16 cellular contexts compared by ENCODE assay signal in the genomic region with DNA sequence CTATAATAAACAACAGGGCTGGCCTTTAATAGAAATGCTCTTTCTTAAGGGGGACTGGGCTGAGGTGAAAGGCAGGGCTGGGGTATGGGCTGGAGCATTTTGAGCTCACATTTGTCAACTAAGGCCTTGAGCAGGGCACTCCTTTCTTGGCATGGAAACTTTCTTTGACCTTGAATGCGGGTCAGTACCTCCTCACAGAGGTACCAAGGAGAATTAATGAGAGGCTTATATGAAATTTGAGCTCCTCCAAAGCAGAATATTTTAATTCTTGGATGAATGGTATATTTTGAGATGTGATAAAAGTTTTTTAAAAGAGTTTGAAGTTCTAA. TPM values are rescaled to one million over a fixed set of nuclear protein-coding genes. Genes with fewer than 3 reads are reported as not detected.
DNase-seq lines count a peak whose midpoint lies in the region; ATAC-seq and TF ChIP-seq lines count a peak whose summit lies in the region.
"Had no signal": no experiment of that assay in that cellular context is flagged by ENCODE, and none has a peak within 500 bp of the region (broad histone marks: within the 10 kb centered on the region; RNA-seq: fewer than 3 reads in every experiment).

No MANE protein-coding gene starts in this region.

- H3F3A ChIP-seq in PC-3 (ENCODE audit: low read length, unreplicated experiment), result no peaks in the 10 kb centered on the region

- no TSS peak for BruUV-seq in PC-3 (replicated peaks; lab: Mats Ljungman, UMichigan)

- H2AFZ ChIP-seq in PC-3 (ENCODE audit: low read length), result no peak overlapping the region
- peak overlapping the region; percentile 13 for H2AFZ ChIP-seq in osteoblast (ENCODE audit: low read length)

- CTCF ChIA-PET in PC-3 (lab: Charles Lee), result interaction anchor here (0.7 to 1.3 kb wide), 2 partner anchors 64 to 169 kb away, joined by 3 to 4 read pairs; partner anchors contain the start of gene HBEGF
- CTCF ChIA-PET in activated naive CD4-positive, alpha-beta T cell treated with anti-CD3 and anti-CD28 coated beads for 36 hours (lab: Charles Lee), result interaction anchor here (0.8 to 1.4 kb wide), 3 partner anchors 20 to 209 kb away, joined by 3 to 4 read pairs (median 4); no protein-coding TSS in a partner anchor

- peaks cover 12% of the 10 kb centered on the region for H3K4me1 Mint-ChIP-seq in activated naive CD4-positive, alpha-beta T cell treated with anti-CD3 and anti-CD28 coated beads for 36 hours (ENCODE audit: low read depth)

- intact Hi-C loops in PC-3 (cut with micrococcal nuclease), result loop anchor here (5.0 kb wide), 3 partner anchors 44 to 169 kb away; partner anchors contain the start of gene HBEGF
- intact Hi-C loops in activated naive CD4-positive, alpha-beta T cell treated with anti-CD3 and anti-CD28 coated beads for 36 hours (cut with micrococcal nuclease), result loop anchor here (5.0 kb wide), 1 partner anchor 384 kb away; the partner anchor contains the start of genes APBB3 and SLC35A4

- TF ChIP-seq POLR2A in tibial nerve (IDR thresholded peaks at IDR 0.05), result no peak

- H3K27ac ChIP-seq in PC-3 (ENCODE audit: low read length), result peak overlapping the region; percentile 5; the same call in 1 of the 2 replicates
- peak overlapping the region; percentile 23 for H3K27ac ChIP-seq in duodenal mucosa (ENCODE audit: low read depth, low read length)
- H3K27ac ChIP-seq in osteoblast (ENCODE audit: low read depth, low read length), result peak overlapping the region; percentile 48
- H3K27ac ChIP-seq in tibial nerve, result peak overlapping the region; percentile 41 to 100 (median 92)
- H3K27ac ChIP-seq: BLaER1 had no signal

- H3K4me1 ChIP-seq in PC-3 (ENCODE audit: insufficient read depth, low read length) (peaks cover 39% of the 10 kb centered on the region), duodenal mucosa (ENCODE audit: control insufficient read depth in 1 of 2, insufficient read depth in 2 of 2, low read length in 2 of 2) (peaks cover 53 to 58% of the 10 kb centered on the region in 2 donors), osteoblast (ENCODE audit: insufficient read depth, low read length) (peaks cover 40% of the 10 kb centered on the region), tibial nerve (peaks cover 0 to 69% (median 58%) of the 10 kb centered on the region in 4 donors)

- H4K20me1 ChIP-seq in PC-3 (ENCODE audit: low read length), result no peaks in the 10 kb centered on the region
- no peaks in the 10 kb centered on the region for H4K20me1 ChIP-seq in osteoblast (ENCODE audit: insufficient read depth, low read length)
- H4K20me1 ChIP-seq: BLaER1 had no signal

- TF ChIP-seq CTCF in PC-3 (conservative IDR thresholded peaks at IDR 0.05; ENCODE audit: low read depth, low read length) (no peak), osteoblast (IDR thresholded peaks at IDR 0.05; ENCODE audit: extremely low read depth, low read depth, low read length) (no peak), tibial nerve (IDR thresholded peaks at IDR 0.05) (no peak)

- no peaks in the 10 kb centered on the region for H3K27me3 ChIP-seq in PC-3 (ENCODE audit: low read length)
- H3K27me3 ChIP-seq in duodenal mucosa (ENCODE audit: control insufficient read depth in 1 of 2, insufficient read depth in 2 of 2, low read length in 2 of 2), result no peaks in the 10 kb centered on the region
- no peaks in the 10 kb centered on the region for H3K27me3 ChIP-seq in osteoblast (ENCODE audit: insufficient read depth, low read length)
- H3K27me3 ChIP-seq in tibial nerve, result no peaks in the 10 kb centered on the region
- H3K27me3 ChIP-seq: BLaER1 had no signal

- no peak overlapping the region for H3K9ac ChIP-seq in PC-3 (ENCODE audit: low read length)
- peak overlapping the region; percentile 58 to 86 for H3K9ac ChIP-seq in duodenal mucosa (ENCODE audit: low read depth in 1 of 2, low read length in 2 of 2)
- H3K9ac ChIP-seq: BLaER1 had no signal

- H3K27ac Mint-ChIP-seq in activated naive CD4-positive, alpha-beta T cell treated with anti-CD3 and anti-CD28 coated beads for 36 hours, result no peak overlapping the region
- H3K27ac Mint-ChIP-seq: progenitor cell of endocrine pancreas had no signal

- peaks cover 23% of the 10 kb centered on the region for H3K79me2 ChIP-seq in PC-3 (ENCODE audit: low read length)
- H3K79me2 ChIP-seq in osteoblast (ENCODE audit: insufficient read depth, low read length), result peaks cover 48% of the 10 kb centered on the region

- no peak for TF ChIP-seq EP300 in tibial nerve (IDR thresholded peaks at IDR 0.05)

- no peak overlapping the region for H3K4me3 Mint-ChIP-seq in activated naive CD4-positive, alpha-beta T cell treated with anti-CD3 and anti-CD28 coated beads for 36 hours

- DNase-seq in PC-3 (no peak), osteoblast (ENCODE audit: insufficient read length, low spot score, missing footprints) (no peak), tibial nerve (ENCODE audit: low spot score in 2 of 2) (no peak), CD1c-positive myeloid dendritic cell (ENCODE audit: extremely low spot score) (no peak)
- no peak for DNase-seq in activated naive CD4-positive, alpha-beta T cell treated with anti-CD3 and anti-CD28 coated beads for 36 hours
- DNase-seq: activated CD4-positive, CD25-positive, alpha-beta regulatory T cell treated with anti-CD3 and anti-CD28 coated beads, Interleukin-2, amount 50 U/mL, for 72 hours; central memory CD4-positive, alpha-beta T cell; DND-41; MV-4-11; SHP77 treated with DMSO at 0.1 percent for 48 hours; stimulated activated CD4-positive, alpha-beta T cell treated with anti-CD3 and anti-CD28 coated beads, Interleukin-2, amount 100 ng/mL, for 24 hours had no signal

- peak overlapping the region; percentile 56 for H3K4me2 ChIP-seq in PC-3 (ENCODE audit: low read length)
- H3K4me2 ChIP-seq in osteoblast (ENCODE audit: insufficient read depth, low read length), result peak overlapping the region; percentile 22
- H3K4me2 ChIP-seq: BLaER1 had no signal

- no peaks in the 10 kb centered on the region for H3K9me2 ChIP-seq in PC-3 (replicated peaks; ENCODE audit: low read length)

- POLR2A ChIA-PET in PC-3 (lab: Charles Lee; ENCODE audit: unreplicated experiment), result no interaction called here

- WGBS in tibial nerve, 2 donors, result 61 to 64% methylated on average over 1 of the region's 1 CpG

- H3K4me3 ChIP-seq in PC-3 (ENCODE audit: low read length) (no peak overlapping the region), duodenal mucosa (ENCODE audit: low read depth in 1 of 2, low read length in 2 of 2) (peak overlapping the region in 1 of 2 donors; percentile 70), osteoblast (ENCODE audit: insufficient read depth, low read length) (no peak overlapping the region), tibial nerve (no peak overlapping the region)
- H3K4me3 ChIP-seq: BLaER1 had no signal

- no peaks in the 10 kb centered on the region for H3K36me3 Mint-ChIP-seq in activated naive CD4-positive, alpha-beta T cell treated with anti-CD3 and anti-CD28 coated beads for 36 hours (ENCODE audit: low read depth)

- no peaks in the 10 kb centered on the region for H3K9me3 ChIP-seq in PC-3 (ENCODE audit: low read length)
- H3K9me3 ChIP-seq in duodenal mucosa (ENCODE audit: control insufficient read depth in 1 of 2, low read length in 2 of 2), result no peaks in the 10 kb centered on the region
- H3K9me3 ChIP-seq in osteoblast (ENCODE audit: low read depth, low read length), result no peaks in the 10 kb centered on the region
- H3K9me3 ChIP-seq in tibial nerve, result no peaks in the 10 kb centered on the region
- H3K9me3 ChIP-seq: BLaER1 had no signal

- ATAC-seq in PC-3 (no peak), HG03565 (IDR thresholded peaks at IDR 0.05; ENCODE audit: unreplicated experiment) (no peak)
- ATAC-seq: activated naive CD4-positive, alpha-beta T cell treated with anti-CD3 and anti-CD28 coated beads, Interleukin-2, amount 50 U/mL, for 72 hours had no signal

- H3K9me3 Mint-ChIP-seq in activated naive CD4-positive, alpha-beta T cell treated with anti-CD3 and anti-CD28 coated beads for 36 hours, result no peaks in the 10 kb centered on the region
- H3K9me3 Mint-ChIP-seq: activated naive CD4-positive, alpha-beta T cell treated with anti-CD3 and anti-CD28 coated beads, Interleukin-2, amount 50 U/mL, for 72 hours had no signal

- H3K27me3 Mint-ChIP-seq in activated naive CD4-positive, alpha-beta T cell treated with anti-CD3 and anti-CD28 coated beads for 36 hours (ENCODE audit: low read depth), result peaks cover 2% of the 10 kb centered on the region

- no peaks in the 10 kb centered on the region for H3K36me3 ChIP-seq in PC-3 (ENCODE audit: low read depth, low read length)
- no peaks in the 10 kb centered on the region for H3K36me3 ChIP-seq in duodenal mucosa (ENCODE audit: control insufficient read depth in 1 of 2, insufficient read depth in 2 of 2, low read length in 2 of 2)
- no peaks in the 10 kb centered on the region for H3K36me3 ChIP-seq in osteoblast (ENCODE audit: insufficient read depth, low read length)
- H3K36me3 ChIP-seq in tibial nerve, result no peaks in the 10 kb centered on the region
- H3K36me3 ChIP-seq: BLaER1 had no signal

RNA-seq across cellular contexts. Expression of gene CYSTM1, which starts 3.1 kb away (rescaled TPM):
- total RNA-seq in PC-3 (2014; rRNA removed) (24.3 and 43.3 TPM in 2 replicates), osteoblast (24.2 and 27.9 TPM in 2 replicates), tibial nerve (10 to 100 TPM; 44.9 to 77.6 (median 63.5) TPM)
- total RNA-seq in activated naive CD4-positive, alpha-beta T cell treated with anti-CD3 and anti-CD28 coated beads for 36 hours, result 10 to 100 TPM; 22.3 to 25.1 TPM

RNA-seq across cellular contexts. Expression of gene IGIP, which starts 52.3 kb away (rescaled TPM):
- total RNA-seq in PC-3 (2014; rRNA removed), result 1.3 and 2.1 TPM in 2 replicates
- 10.5 and 13.0 TPM in 2 replicates for total RNA-seq in osteoblast
- 10 to 100 TPM; 16.5 to 28.6 (median 27.1) TPM for total RNA-seq in tibial nerve
- total RNA-seq in activated naive CD4-positive, alpha-beta T cell treated with anti-CD3 and anti-CD28 coated beads for 36 hours, result 1 to 10 TPM; 1.4 to 1.6 TPM

Comparison
In these comparisons a context has a peak if more than half of its experiments do, and no peak if none do; other contexts are left out.
1. H3K27ac ChIP-seq: peak in every context shown above with its lines; median percentile 92 in tibial nerve; 48 in osteoblast; 23 in duodenal mucosa; 5 in PC-3.